In the genomic region with DNA sequence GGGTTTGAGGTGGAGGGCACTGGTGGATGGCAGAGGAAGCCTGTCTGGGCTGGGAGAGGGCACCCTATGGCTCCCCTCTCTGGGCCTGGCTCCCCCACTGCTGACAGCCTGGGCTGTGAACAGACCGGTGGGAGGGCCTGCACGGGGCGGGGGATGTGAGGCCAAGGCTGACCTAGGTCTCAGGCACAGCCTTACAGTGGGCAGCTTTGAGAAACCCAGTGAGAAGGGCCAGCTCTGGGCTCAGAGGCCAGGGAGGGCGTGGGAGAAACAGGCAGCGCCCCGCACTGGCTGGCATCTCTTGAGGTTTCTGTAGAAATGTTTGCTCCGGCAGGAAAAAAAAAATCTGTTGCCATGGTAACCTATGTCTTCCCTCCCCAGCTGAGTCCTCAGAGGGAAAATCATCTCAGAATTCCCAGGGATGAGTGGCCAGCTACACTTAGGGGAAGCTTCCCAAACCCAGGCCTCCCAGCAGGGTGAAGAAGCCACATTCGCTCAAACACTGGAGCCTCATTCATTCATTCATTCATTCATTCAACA, we compare ENCODE assay signal across 9 cellular contexts.
DNase-seq lines count a peak whose midpoint lies in the region; ATAC-seq and TF ChIP-seq lines count a peak whose summit lies in the region.
"Had no signal": no experiment of that assay in that cellular context is flagged by ENCODE, and none has a peak within 500 bp of the region (broad histone marks: within the 10 kb centered on the region; RNA-seq: fewer than 3 reads in every experiment).

No MANE protein-coding gene starts in this region.

- CTCF ChIA-PET in Panc1 (lab: Charles Lee) = interaction anchor here (0.9 to 1.4 kb wide), 3 partner anchors 11 to 28 kb away, joined by 4 to 7 read pairs (median 6); no protein-coding TSS in a partner anchor

- in situ Hi-C loops in Panc1 (cut with HindIII; ENCODE audit: low pct_unique_long_range_greater_than_20kb, low sequenced_read_pairs) = no loop called here

- no peak overlapping the region; the same call in 1 of the 2 replicates for H3K27ac ChIP-seq in Panc1 (ENCODE audit: low read length)
- H3K27ac ChIP-seq in parathyroid adenoma = peak overlapping the region; percentile 93

- intact Hi-C loops in Panc1 (cut with micrococcal nuclease; ENCODE audit: unreplicated experiment) = no loop called here

- POLR2A ChIA-PET in Panc1 (lab: Charles Lee) = interaction anchor here (0.5 kb wide), 1 partner anchor 16 kb away, joined by 7 read pairs; no protein-coding TSS in a partner anchor

- peak; percentile 18; the same call in 1 of the 2 replicates for ATAC-seq in Panc1
- no peak for ATAC-seq in HG03378 (IDR thresholded peaks at IDR 0.05; ENCODE audit: unreplicated experiment)
- ATAC-seq in GM21825 (IDR thresholded peaks at IDR 0.05; ENCODE audit: unreplicated experiment) = no peak

- no peak overlapping the region for H3K4me2 ChIP-seq in parathyroid adenoma (ENCODE audit: low read length)

- H3K79me2 ChIP-seq in parathyroid adenoma = no peaks in the 10 kb centered on the region

- no peaks in the 10 kb centered on the region for H3K9me3 ChIP-seq in Panc1 (ENCODE audit: control insufficient read depth, insufficient read depth, low read depth, low read length)
- H3K9me3 ChIP-seq in parathyroid adenoma (ENCODE audit: control insufficient read depth, low read length) = no peaks in the 10 kb centered on the region

- no peak overlapping the region for H3K9ac ChIP-seq in parathyroid adenoma

- H3K27me3 ChIP-seq in Panc1 (ENCODE audit: control insufficient read depth, insufficient read depth, low read length) (no peaks in the 10 kb centered on the region), parathyroid adenoma (ENCODE audit: control insufficient read depth, insufficient read depth, low read length) (no peaks in the 10 kb centered on the region)

- H3K36me3 ChIP-seq in Panc1 (ENCODE audit: control insufficient read depth, insufficient read depth, low read length) = no peaks in the 10 kb centered on the region
- H3K36me3 ChIP-seq in parathyroid adenoma (ENCODE audit: control insufficient read depth, insufficient read depth, low read length) = no peaks in the 10 kb centered on the region

- TF ChIP-seq CTCF in Panc1 (IDR thresholded peaks at IDR 0.05) (no peak), fibroblast of mammary gland (conservative IDR thresholded peaks at IDR 0.05; ENCODE audit: control insufficient read depth, insufficient read depth, low read depth, low read length) (peak; percentile 16), parathyroid adenoma (IDR thresholded peaks at IDR 0.05) (peak; percentile 34)

- H3K4me3 ChIP-seq in Panc1 (ENCODE audit: low read depth in 2 of 2, low read length in 2 of 2) (no peak overlapping the region), fibroblast of mammary gland (ENCODE audit: control insufficient read depth, low read depth, low read length) (no peak overlapping the region), parathyroid adenoma (ENCODE audit: low read depth, low read length) (no peak overlapping the region)

- TF ChIP-seq POLR2A in erythroblast (IDR thresholded peaks at IDR 0.05; ENCODE audit: low read length) = no peak

- peaks cover 15% of the 10 kb centered on the region for H3K4me1 ChIP-seq in Panc1 (ENCODE audit: control insufficient read depth, insufficient read depth, low read length)
- H3K4me1 ChIP-seq in parathyroid adenoma = peaks cover 46% of the 10 kb centered on the region

- no TSS peak for BruUV-seq in Panc1 (replicated peaks; lab: Mats Ljungman, UMichigan)

- DNase-seq in EH (ENCODE audit: low read depth) (peak; percentile 79), Panc1 (ENCODE audit: low read depth, low spot score) (no peak), fibroblast of mammary gland (ENCODE audit: low read depth) (peak; percentile 85), erythroblast (lab: John Stamatoyannopoulos, UW) (no peak), NOMO-1 (lab: John Stamatoyannopoulos, UW; ENCODE audit: unreplicated experiment in 2 of 2) (no peak)
- DNase-seq: NK-92 treated with Interleukin-12 subunit alpha and Interleukin-12 subunit beta, amount 100 ng/mL, for 24 hours had no signal

- H2AFZ ChIP-seq in parathyroid adenoma = peak overlapping the region; percentile 87

Comparison
In these comparisons a context has a peak if more than half of its experiments do, and no peak if none do; other contexts are left out.
1. DNase-seq: peak in EH (single experiment) and fibroblast of mammary gland (single experiment); none in Panc1 (single experiment), erythroblast (0 of 2) and NOMO-1 (0 of 2).